ENCODE assay signal across 8 cellular contexts in the genomic region with DNA sequence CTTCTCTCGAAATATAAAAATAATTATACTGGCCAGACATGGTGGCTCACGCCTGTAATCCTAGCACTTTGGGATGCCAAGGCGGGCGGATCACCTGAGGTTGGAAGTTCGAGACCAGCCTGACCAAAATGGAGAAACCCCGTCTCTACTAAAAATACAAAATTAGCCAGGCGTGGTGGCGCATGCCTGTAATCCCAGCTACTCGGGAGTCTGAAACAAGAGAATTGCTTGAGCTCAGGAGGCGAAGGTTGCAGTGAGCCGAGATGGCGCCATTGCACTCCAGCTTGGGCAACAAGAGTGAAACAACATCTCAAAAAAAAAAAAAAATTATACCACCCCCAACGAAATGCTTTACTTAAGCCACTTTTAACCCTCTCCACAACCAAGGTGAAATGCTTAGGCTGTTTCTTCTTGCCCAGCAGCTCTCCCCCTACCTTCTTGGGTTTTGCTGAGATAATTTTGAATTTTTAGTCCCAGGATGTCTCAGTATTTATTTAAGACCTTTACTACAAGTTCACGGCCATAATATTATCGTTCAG. TPM values are rescaled to one million over a fixed set of nuclear protein-coding genes. Genes with fewer than 3 reads are reported as not detected.
A peak's percentile ranks its signal among the peaks of the same experiment; 100 is the strongest.
DNase-seq lines count a peak whose midpoint lies in the region; TF ChIP-seq lines count a peak whose summit lies in the region.
"Not testable (repeated sequence)": the region's sequence is repeated elsewhere in the genome, so short reads cannot be mapped to it uniquely, and the experiment has no call there.

No MANE protein-coding gene starts in this region.

- H3K9me3 ChIP-seq in H9 (ENCODE audit: control insufficient read depth, low read depth, low read length); PC-9 (ENCODE audit: insufficient read depth, low read depth); endodermal cell (ENCODE audit: control insufficient read depth, low read length); skeletal muscle tissue (ENCODE audit: control insufficient read depth in 3 of 3, low read length in 3 of 3): not testable (repeated sequence)

- H3K36me3 ChIP-seq in PC-9 (ENCODE audit: low read depth) (peaks cover 23% of the 10 kb centered on the region; the same call in 1 of the 2 replicates), endodermal cell (ENCODE audit: control insufficient read depth, insufficient read depth, low read length) (peaks cover 30% of the 10 kb centered on the region), skeletal muscle tissue (ENCODE audit: control insufficient read depth in 3 of 3, insufficient read depth in 3 of 3, low read length in 3 of 3) (peaks cover 9 to 13% (median 10%) of the 10 kb centered on the region in 3 donors)

- not testable (repeated sequence) for H3K9me2 ChIP-seq in PC-9 (ENCODE audit: insufficient read depth)

- H2BK120ac ChIP-seq in H9 (ENCODE audit: low read depth, low read length, poor library complexity, severe bottlenecking): not testable (repeated sequence)

- H4K20me1 ChIP-seq in H9 (ENCODE audit: control insufficient read depth, insufficient read depth, insufficient read length); PC-9 (ENCODE audit: insufficient read depth): not testable (repeated sequence)

- H3K4me3 ChIP-seq in PC-9 (peak overlapping the region; percentile 91; the same call in 1 of the 2 replicates), endodermal cell (ENCODE audit: low read length) (peak overlapping the region; percentile 95), skeletal muscle tissue (ENCODE audit: low read length in 3 of 3) (peak overlapping the region in 2 of 3 donors; percentile 88 to 91)

- H3K4me2 ChIP-seq in H9 (ENCODE audit: insufficient read depth, insufficient read length, low read length) (peak overlapping the region; percentile 85), PC-9 (peak overlapping the region; percentile 90)

- TF ChIP-seq CTCF in 22Rv1 (IDR thresholded peaks at IDR 0.05) (peak; percentile 26), H9 (conservative IDR thresholded peaks at IDR 0.05) (peak; percentile 11; the same call in 1 of the 3 replicates)
- TF ChIP-seq CTCF in PC-9 (conservative IDR thresholded peaks at IDR 0.05); endodermal cell (conservative IDR thresholded peaks at IDR 0.05); nephron (IDR thresholded peaks at IDR 0.05; ENCODE audit: unreplicated experiment in 3 of 3): not testable (repeated sequence)

- H3K4ac ChIP-seq in H9 (ENCODE audit: low read depth, low read length): not testable (repeated sequence)

- intact Hi-C loops in PC-9 (cut with micrococcal nuclease; ENCODE audit: unreplicated experiment): loop anchor here (2.0 to 5.0 kb wide), 3 partner anchors 40 to 140 kb away; partner anchors contain the start of genes CANX and HNRNPH1

- POLR2A ChIA-PET in PC-9 (lab: Charles Lee; ENCODE audit: unreplicated experiment): interaction anchor here (0.6 kb wide), 1 partner anchor 67 kb away, joined by 3 read pairs; no protein-coding TSS in a partner anchor

- H3K18ac ChIP-seq in H9 (ENCODE audit: insufficient read length, low read depth, low read length): not testable (repeated sequence)

- peaks cover 26 to 28% of the 10 kb centered on the region in 2 experiments for H3K4me1 Mint-ChIP-seq in H9
- peaks cover 13% of the 10 kb centered on the region for H3K4me1 Mint-ChIP-seq in endodermal cell
- H3K4me1 Mint-ChIP-seq in immature natural killer cell: peaks cover 24 to 29% of the 10 kb centered on the region in 2 donors
- peaks cover 18% of the 10 kb centered on the region for H3K4me1 Mint-ChIP-seq in nephron

- peak overlapping the region; percentile 89 to 91 for H3K4me3 Mint-ChIP-seq in H9
- peak overlapping the region; percentile 80 for H3K4me3 Mint-ChIP-seq in endodermal cell
- H3K4me3 Mint-ChIP-seq in immature natural killer cell: peak overlapping the region in 4 of 5 donors; percentile 90 to 95 (median 92)
- H3K4me3 Mint-ChIP-seq in nephron: peak overlapping the region; percentile 92 to 98 (median 94)

- H3K27ac Mint-ChIP-seq in H9: peak overlapping the region; percentile 80 to 100 (median 99)
- H3K27ac Mint-ChIP-seq in endodermal cell: peak overlapping the region; percentile 98
- peak overlapping the region in 3 of 6 donors; percentile 89 to 91 (median 90) for H3K27ac Mint-ChIP-seq in immature natural killer cell
- H3K27ac Mint-ChIP-seq in nephron: peak overlapping the region; percentile 96 to 99 (median 96)

- not testable (repeated sequence) for H3K27me3 Mint-ChIP-seq in H9 (ENCODE audit: low read depth); endodermal cell (ENCODE audit: insufficient read depth); immature natural killer cell (ENCODE audit: low read depth in 3 of 3); nephron (ENCODE audit: low read depth)

- H3K9ac ChIP-seq in H9 (ENCODE audit: extremely low read depth, insufficient read length, low read length) (peak overlapping the region; percentile 40), endodermal cell (ENCODE audit: extremely low read depth, low read length, poor library complexity, severe bottlenecking) (peak overlapping the region; percentile 94)
- not testable (repeated sequence) for H3K9ac ChIP-seq in skeletal muscle tissue (ENCODE audit: low read depth in 1 of 3, low read length in 3 of 3)

- not testable (repeated sequence) for H3K79me2 ChIP-seq in H9 (ENCODE audit: insufficient read depth, low read length)
- H3K79me2 ChIP-seq in PC-9 (ENCODE audit: low read depth): peaks cover 60% of the 10 kb centered on the region

- not testable (repeated sequence) for H2BK5ac ChIP-seq in H9 (ENCODE audit: insufficient read length, low read length)

- not testable (repeated sequence) for H4K8ac ChIP-seq in H9 (replicated peaks; ENCODE audit: insufficient read length, low read depth, low read length)

- H3K27me3 ChIP-seq in H9 (ENCODE audit: insufficient read depth, low read length); PC-9 (ENCODE audit: insufficient read depth, low read depth); endodermal cell (ENCODE audit: control insufficient read depth, insufficient read depth, low read length, poor library complexity, severe bottlenecking); skeletal muscle tissue (ENCODE audit: control insufficient read depth in 3 of 3, insufficient read depth in 3 of 3, low read length in 3 of 3): not testable (repeated sequence)

- H3K36me3 Mint-ChIP-seq in H9 (ENCODE audit: insufficient read depth in 1 of 3, low read depth in 3 of 3) (peaks cover 13 to 41% (median 38%) of the 10 kb centered on the region in 3 experiments; a peak in 6 of 7 replicates), endodermal cell (ENCODE audit: low read depth) (peaks cover 39% of the 10 kb centered on the region), nephron (ENCODE audit: low read depth) (peaks cover 23% of the 10 kb centered on the region)
- not testable (repeated sequence) for H3K36me3 Mint-ChIP-seq in immature natural killer cell

- not testable (repeated sequence) for H4K5ac ChIP-seq in H9 (ENCODE audit: insufficient read length, low read depth, low read length)

- H3K27ac ChIP-seq in 22Rv1: peak overlapping the region; percentile 96
- H3K27ac ChIP-seq in H9 (ENCODE audit: insufficient read length, low read depth, low read length): peak overlapping the region; percentile 94
- peak overlapping the region; percentile 78 for H3K27ac ChIP-seq in PC-9
- not testable (repeated sequence) for H3K27ac ChIP-seq in endodermal cell (ENCODE audit: low read depth, low read length); skeletal muscle tissue (ENCODE audit: low read depth, low read length)

- peaks cover 10% of the 10 kb centered on the region for H3K23me2 ChIP-seq in H9 (ENCODE audit: insufficient read length, low read depth, low read length, poor library complexity, severe bottlenecking)

- H3K4me1 ChIP-seq in H9 (ENCODE audit: insufficient read depth, low read length); endodermal cell (ENCODE audit: control insufficient read depth, insufficient read depth, low read length): not testable (repeated sequence)
- peaks cover 19% of the 10 kb centered on the region for H3K4me1 ChIP-seq in PC-9 (replicated peaks; ENCODE audit: insufficient read depth)
- H3K4me1 ChIP-seq in skeletal muscle tissue (ENCODE audit: control insufficient read depth in 3 of 3, insufficient read depth in 3 of 3, low read length in 3 of 3): peaks cover 11 to 18% (median 12%) of the 10 kb centered on the region in 3 donors

- not testable (repeated sequence) for H3K14ac ChIP-seq in H9 (ENCODE audit: insufficient read depth, low read length)

- CTCF ChIA-PET in PC-9 (lab: Charles Lee): not testable (repeated sequence)

- no CpG with 5 or more reads among the region's 15 CpGs for WGBS in H9 (ENCODE audit: extremely low coverage, insufficient read length, low lambda C conversion rate)
- 85 to 99% methylated on average over 8 to 13 of the region's 15 CpGs for WGBS in endodermal cell (ENCODE audit: insufficient coverage in 1 of 2, insufficient read length in 1 of 2), 2 experiments

- H2BK12ac ChIP-seq in H9 (ENCODE audit: insufficient read length, low read depth, low read length): not testable (repeated sequence)

- H3K9me3 Mint-ChIP-seq in H9, endodermal cell, immature natural killer cell, nephron: not testable (repeated sequence)

- H2BK15ac ChIP-seq in H9 (ENCODE audit: low read depth, low read length): not testable (repeated sequence)

- not testable (repeated sequence) for H4K91ac ChIP-seq in H9 (ENCODE audit: insufficient read length, low read depth, low read length)

- H3K23ac ChIP-seq in H9 (ENCODE audit: insufficient read length, low read depth, low read length): not testable (repeated sequence)

- H2AFZ ChIP-seq in H9 (ENCODE audit: low read length); PC-9: not testable (repeated sequence)

- DNase-seq in H9, PC-9, endodermal cell, immature natural killer cell: not testable (repeated sequence)
- peak; percentile 45 for DNase-seq in activated effector memory CD4-positive, alpha-beta T cell treated with anti-CD3 and anti-CD28 coated beads, Interleukin-2, amount 50 U/mL, for 16 hours

- peaks cover 13% of the 10 kb centered on the region; the same call in 1 of the 2 replicates for H3F3A ChIP-seq in PC-9 (ENCODE audit: insufficient read depth, low read depth)

- H3K79me1 ChIP-seq in H9 (ENCODE audit: insufficient read depth, low read depth, low read length, poor library complexity, severe bottlenecking): not testable (repeated sequence)

- H3K56ac ChIP-seq in H9 (ENCODE audit: insufficient read length, low read depth, low read length): not testable (repeated sequence)

- not testable (repeated sequence) for H2AK5ac ChIP-seq in H9 (ENCODE audit: insufficient read length, low read length)

- not testable (repeated sequence) for H2BK20ac ChIP-seq in H9 (ENCODE audit: low read depth, low read length, poor library complexity, severe bottlenecking)

- not testable (repeated sequence) for BruUV-seq in PC-9 (replicated peaks; lab: Mats Ljungman, UMichigan)

- H3T11ph ChIP-seq in H9 (ENCODE audit: low read length): peak overlapping the region; percentile 54

RNA-seq across cellular contexts. Expression of gene RUFY1, which starts 8.0 kb away (rescaled TPM):
- total RNA-seq in H9 (2021): 45.7 and 47.8 TPM in 2 replicates
- total RNA-seq in PC-9 (2021): 63.9 and 72.2 TPM in 2 replicates
- total RNA-seq in endodermal cell: 10 to 100 TPM; 45.7 to 74.0 TPM
- polyA plus RNA-seq in endodermal cell (2013, experiment 1 of 2): 49.4 TPM
- polyA plus RNA-seq in endodermal cell (2013, experiment 2 of 2): 42.9 TPM
- polyA plus RNA-seq in immature natural killer cell: 10 to 100 TPM; 20.0 to 37.4 (median 25.9) TPM
- total RNA-seq in skeletal muscle tissue: 32.9 TPM
